ENCODE assay signal across 35 cellular contexts in genomic region chr16:47561286-47561685, GRCh38.
"Had no signal": no experiment of that assay in that cellular context is flagged by ENCODE, and none has a peak within 500 bp of the region (broad histone marks: within the 10 kb centered on the region; RNA-seq: fewer than 3 reads in every experiment).

No MANE protein-coding gene starts in this region.

- H3K9me3 Mint-ChIP-seq: activated B cell treated with CpG ODN at 0.5 μM for 24 hours; activated T-helper 1 cell treated with anti-CD3 and anti-CD28 coated beads, Interleukin-12 subunit alpha, Interleukin-12 subunit beta, Interleukin-2, Interleukin-4 antibody, amounts not matched to agents 30 ng/mL and 10 ng/mL and 1 ng/mL, durations not matched to agents 14 hours and 24 hours and 36 hours had no signal

- DNase-seq: activated B cell treated with CpG ODN at 0.5 μM for 24 hours; activated CD4-positive, alpha-beta memory T cell treated with anti-CD3 and anti-CD28 coated beads for 36 hours; activated CD4-positive, alpha-beta T cell treated with anti-CD3 and anti-CD28 coated beads for 4 hours; activated CD4-positive, alpha-beta T cell treated with anti-CD3 and anti-CD28 coated beads, Interleukin-2, amount 10 ng/mL, durations not matched to agents 24 days and 14 days; activated CD4-positive, alpha-beta T cell treated with anti-CD3 and anti-CD28 coated beads, Interleukin-2, amount 50 U/mL, for 1 hour; activated CD4-positive, alpha-beta T cell treated with anti-CD3 and anti-CD28 coated beads, Interleukin-2, amount 50 U/mL, for 4 hours; activated CD4-positive, CD25-positive, alpha-beta regulatory T cell treated with anti-CD3 and anti-CD28 coated beads, Interleukin-2, amount 50 U/mL, for 72 hours; activated CD8-positive, alpha-beta memory T cell treated with anti-CD3 and anti-CD28 coated beads, Interleukin-2, amount 50 U/mL, for 4 hours; activated CD8-positive, alpha-beta T cell treated with anti-CD3 and anti-CD28 coated beads for 36 hours; activated effector memory CD4-positive, alpha-beta T cell treated with anti-CD3 and anti-CD28 coated beads, Interleukin-2, amount 50 U/mL, for 16 hours; activated gamma-delta T cell treated with Interleukin-2 at 50 U/mL for 16 hours; activated naive CD4-positive, alpha-beta T cell; activated naive CD4-positive, alpha-beta T cell treated with anti-CD3 and anti-CD28 coated beads for 36 hours; activated naive CD4-positive, alpha-beta T cell treated with anti-CD3 and anti-CD28 coated beads, Interleukin-2, amount 50 U/mL, for 16 hours; activated naive CD8-positive, alpha-beta T cell treated with anti-CD3 and anti-CD28 coated beads for 36 hours; activated T-cell treated with anti-CD3 and anti-CD28 coated beads for 4 hours; activated T-cell treated with anti-CD3 and anti-CD28 coated beads, Interleukin-2, amount 50 U/mL, for 1 hour; activated T-cell treated with anti-CD3 and anti-CD28 coated beads, Interleukin-2, amount 50 U/mL, for 4 hours; activated T-cell treated with anti-CD3 and anti-CD28 coated beads, Interleukin-2, amount 50 U/mL, for 72 hours; adrenal gland; amniotic stem cell; aorta; body of pancreas; brain microvascular endothelial cell; central memory CD4-positive, alpha-beta T cell; T-cell; T-helper 2 cell; T-helper 9 cell had no signal

- H3K4me1 ChIP-seq: adrenal gland, body of pancreas, breast epithelium had no signal

- ATAC-seq: activated CD8-positive, alpha-beta T cell treated with anti-CD3 and anti-CD28 coated beads for 36 hours; activated naive CD4-positive, alpha-beta T cell treated with anti-CD3 and anti-CD28 coated beads, Interleukin-2, amount 50 U/mL, for 72 hours; activated T-cell treated with anti-CD3 and anti-CD28 coated beads, Interleukin-2, amount 50 U/mL, for 4 hours; activated T-cell treated with anti-CD3 and anti-CD28 coated beads, Interleukin-2, amount 50 U/mL, for 72 hours; activated T-helper 17 cell treated with anti-CD3 and anti-CD28 coated beads, Interleukin-2, amount 50 U/mL, for 72 hours; body of pancreas; T-cell had no signal

- H3K27me3 Mint-ChIP-seq: activated B cell treated with CpG ODN at 0.5 μM for 24 hours; activated CD4-positive, alpha-beta memory T cell treated with anti-CD3 and anti-CD28 coated beads for 36 hours; activated CD4-positive, alpha-beta T cell treated with anti-CD3 and anti-CD28 coated beads, Interleukin-2, amount 10 ng/mL, durations not matched to agents 24 days and 14 days; activated CD8-positive, alpha-beta T cell treated with anti-CD3 and anti-CD28 coated beads for 36 hours; activated naive CD8-positive, alpha-beta T cell treated with anti-CD3 and anti-CD28 coated beads for 36 hours; activated T-helper 17 cell treated with anti-CD3 and anti-CD28 coated beads, Interleukin-2, amount 50 U/mL, for 72 hours; T-cell had no signal

- H3K36me3 ChIP-seq: adrenal gland, brain microvascular endothelial cell, breast epithelium had no signal

- H3K9me3 ChIP-seq: adrenal gland, body of pancreas had no signal

- H3K27me3 ChIP-seq: adrenal gland, body of pancreas, brain microvascular endothelial cell, breast epithelium had no signal

- H3K4me1 Mint-ChIP-seq: activated naive CD8-positive, alpha-beta T cell treated with anti-CD3 and anti-CD28 coated beads for 36 hours had no signal

- H3K4me3 ChIP-seq: adrenal gland, body of pancreas, breast epithelium had no signal

- H3K27ac ChIP-seq: adrenal gland, body of pancreas, brain microvascular endothelial cell, breast epithelium, VCaP had no signal

- H3K4me3 Mint-ChIP-seq: activated B cell treated with CpG ODN at 0.5 μM for 24 hours; activated CD4-positive, alpha-beta memory T cell treated with anti-CD3 and anti-CD28 coated beads for 36 hours; activated CD4-positive, alpha-beta T cell treated with anti-CD3 and anti-CD28 coated beads, Interleukin-2, amount 10 ng/mL, durations not matched to agents 24 days and 14 days; activated CD8-positive, alpha-beta T cell treated with anti-CD3 and anti-CD28 coated beads for 36 hours; activated naive CD4-positive, alpha-beta T cell treated with anti-CD3 and anti-CD28 coated beads for 36 hours; activated naive CD8-positive, alpha-beta T cell treated with anti-CD3 and anti-CD28 coated beads for 36 hours; activated T-cell treated with anti-CD3 and anti-CD28 coated beads, Interleukin-2, amount 50 U/mL, for 4 hours; activated T-cell treated with anti-CD3 and anti-CD28 coated beads, Interleukin-2, amount 50 U/mL, for 72 hours; activated T-helper 1 cell treated with anti-CD3 and anti-CD28 coated beads, Interleukin-12 subunit alpha, Interleukin-12 subunit beta, Interleukin-2, Interleukin-4 antibody, amounts not matched to agents 30 ng/mL and 10 ng/mL and 1 ng/mL, durations not matched to agents 14 hours and 24 hours and 36 hours; activated T-helper 17 cell treated with anti-CD3 and anti-CD28 coated beads, Interleukin-2, amount 50 U/mL, for 72 hours; T-cell; T-helper 1 cell treated with Interleukin-12 subunit alpha and Interleukin-12 subunit beta and Interleukin-4 antibody, amounts not matched to agents 30 μg/mL and 1 μg/mL, for 36 hours; T-helper 2 cell treated with Interferon-gamma antibody and Interleukin-4, amounts not matched to agents 5 μg/mL and 100 μg/mL, for 36 hours had no signal

- H3K27ac Mint-ChIP-seq: activated B cell treated with CpG ODN at 0.5 μM for 24 hours; activated CD4-positive, alpha-beta memory T cell treated with anti-CD3 and anti-CD28 coated beads for 36 hours; activated CD4-positive, alpha-beta T cell treated with anti-CD3 and anti-CD28 coated beads, Interleukin-2, amount 10 ng/mL, durations not matched to agents 24 days and 14 days; activated CD8-positive, alpha-beta T cell treated with anti-CD3 and anti-CD28 coated beads for 36 hours; activated naive CD4-positive, alpha-beta T cell treated with anti-CD3 and anti-CD28 coated beads for 36 hours; activated naive CD4-positive, alpha-beta T cell treated with anti-CD3 and anti-CD28 coated beads, Interleukin-2, amount 50 U/mL, for 72 hours; activated naive CD8-positive, alpha-beta T cell treated with anti-CD3 and anti-CD28 coated beads for 36 hours; activated T-cell treated with anti-CD3 and anti-CD28 coated beads, Interleukin-2, amount 50 U/mL, for 72 hours; activated T-helper 1 cell treated with anti-CD3 and anti-CD28 coated beads, Interleukin-12 subunit alpha, Interleukin-12 subunit beta, Interleukin-2, Interleukin-4 antibody, amounts not matched to agents 30 ng/mL and 10 ng/mL and 1 ng/mL, durations not matched to agents 14 hours and 24 hours and 36 hours; activated T-helper 17 cell treated with anti-CD3 and anti-CD28 coated beads, Interleukin-2, amount 50 U/mL, for 72 hours; T-helper 1 cell treated with Interleukin-12 subunit alpha and Interleukin-12 subunit beta and Interleukin-4 antibody, amounts not matched to agents 30 μg/mL and 1 μg/mL, for 36 hours; T-helper 2 cell treated with Interferon-gamma antibody and Interleukin-4, amounts not matched to agents 5 μg/mL and 100 μg/mL, for 36 hours had no signal
